Comparison of ENCODE assay signal across 10 cellular contexts in the genomic region with DNA sequence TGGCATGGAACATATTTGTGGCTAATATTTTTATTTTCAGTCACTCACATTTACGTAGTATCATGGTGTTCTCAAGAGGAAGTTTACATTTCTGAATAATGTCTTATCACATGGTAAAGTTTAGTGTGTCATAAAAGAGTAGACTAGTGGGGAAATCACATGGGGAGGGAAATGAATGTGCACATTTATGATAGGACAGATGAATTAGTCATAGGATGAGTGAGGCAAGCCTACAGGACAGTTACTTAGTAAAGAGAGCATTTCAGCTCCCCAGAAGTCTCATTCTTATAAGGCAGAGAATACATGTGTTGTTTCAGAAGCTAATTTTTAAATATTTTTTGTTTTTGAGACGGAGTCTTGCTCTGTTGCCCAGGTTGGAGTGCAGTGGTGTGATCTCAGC. TPM values are rescaled to one million over a fixed set of nuclear protein-coding genes. Genes with fewer than 3 reads are reported as not detected.
DNase-seq lines count a peak whose midpoint lies in the region; ATAC-seq and TF ChIP-seq lines count a peak whose summit lies in the region.
"Had no signal": no experiment of that assay in that cellular context is flagged by ENCODE, and none has a peak within 500 bp of the region (broad histone marks: within the 10 kb centered on the region; RNA-seq: fewer than 3 reads in every experiment).

No MANE protein-coding gene starts in this region.

- peak overlapping the region; percentile 19 for H3K27ac Mint-ChIP-seq in chondrocyte (ENCODE audit: unreplicated experiment)
- H3K27ac Mint-ChIP-seq in osteocyte (ENCODE audit: unreplicated experiment) = peak overlapping the region; percentile 45
- H3K27ac Mint-ChIP-seq: nephron had no signal

- H4K20me1 ChIP-seq in PC-9 (ENCODE audit: insufficient read depth) = no peaks in the 10 kb centered on the region

- DNase-seq in GM10248 (ENCODE audit: extremely low spot score) (peak; percentile 21), NB4 (ENCODE audit: low read depth) (peak; percentile 85), chondrocyte (ENCODE audit: low spot score) (no peak), osteocyte (ENCODE audit: extremely low spot score, unreplicated experiment) (no peak), PC-9 (no peak), retina (no peak), hypothalamus (lab: John Stamatoyannopoulos, UW) (no peak)

- H3K4me2 ChIP-seq in PC-9 = no peak overlapping the region

- no peaks in the 10 kb centered on the region for H3K79me2 ChIP-seq in PC-9 (ENCODE audit: low read depth)

- H3K36me3 Mint-ChIP-seq in chondrocyte (ENCODE audit: low read depth) (no peaks in the 10 kb centered on the region), osteocyte (ENCODE audit: unreplicated experiment) (no peaks in the 10 kb centered on the region)

- POLR2A ChIA-PET in GM10248 (lab: Yijun Ruan, JAX) (no interaction called here), PC-9 (lab: Charles Lee; ENCODE audit: unreplicated experiment) (no interaction called here)

- H3K27me3 ChIP-seq in PC-9 (ENCODE audit: insufficient read depth, low read depth) = no peaks in the 10 kb centered on the region

- intact Hi-C loops in PC-9 (cut with micrococcal nuclease; ENCODE audit: unreplicated experiment) = no loop called here

- H3K4me1 Mint-ChIP-seq in chondrocyte (ENCODE audit: low read depth) (peaks cover 4% of the 10 kb centered on the region), osteocyte (ENCODE audit: unreplicated experiment) (peaks cover 8% of the 10 kb centered on the region)
- H3K4me1 Mint-ChIP-seq: central memory CD8-positive, alpha-beta T cell; nephron had no signal

- CTCF ChIA-PET in GM10248 (lab: Yijun Ruan, JAX) (interaction anchor here (1.1 kb wide), 2 partner anchors 9 to 89 kb away, joined by 3 read pairs; no protein-coding TSS in a partner anchor), PC-9 (lab: Charles Lee) (no interaction called here)

- BruUV-seq in PC-9 (replicated peaks; lab: Mats Ljungman, UMichigan) = no TSS peak

- H3F3A ChIP-seq in PC-9 (ENCODE audit: insufficient read depth, low read depth) = no peaks in the 10 kb centered on the region

- no peaks in the 10 kb centered on the region for H3K9me3 Mint-ChIP-seq in chondrocyte (ENCODE audit: low read depth)
- H3K9me3 Mint-ChIP-seq in osteocyte (ENCODE audit: unreplicated experiment) = no peaks in the 10 kb centered on the region
- H3K9me3 Mint-ChIP-seq: central memory CD8-positive, alpha-beta T cell; nephron had no signal

- no peak for TF ChIP-seq POLR2A in NB4 (IDR thresholded peaks at IDR 0.05; ENCODE audit: extremely low read depth, insufficient read length)

- H2AFZ ChIP-seq in PC-9 = no peak overlapping the region

- no peaks in the 10 kb centered on the region for H3K36me3 ChIP-seq in PC-9 (ENCODE audit: low read depth)

- no peaks in the 10 kb centered on the region for H3K4me1 ChIP-seq in PC-9 (replicated peaks; ENCODE audit: insufficient read depth)

- no peak for TF ChIP-seq CTCF in GM10248 (IDR thresholded peaks at IDR 0.05; ENCODE audit: control extremely low read depth, extremely low read depth, low read depth, missing control alignments)
- no peak for TF ChIP-seq CTCF in NB4 (IDR thresholded peaks at IDR 0.05; ENCODE audit: low read depth, low read length)
- TF ChIP-seq CTCF in chondrocyte (IDR thresholded peaks at IDR 0.05) = no peak
- no peak for TF ChIP-seq CTCF in osteocyte (IDR thresholded peaks at IDR 0.05)
- no peak for TF ChIP-seq CTCF in PC-9 (conservative IDR thresholded peaks at IDR 0.05)

- no peaks in the 10 kb centered on the region for H3K9me3 ChIP-seq in PC-9 (ENCODE audit: insufficient read depth, low read depth)

- no peaks in the 10 kb centered on the region for H3K27me3 Mint-ChIP-seq in chondrocyte (ENCODE audit: low read depth)
- no peaks in the 10 kb centered on the region for H3K27me3 Mint-ChIP-seq in osteocyte (ENCODE audit: unreplicated experiment)
- H3K27me3 Mint-ChIP-seq: central memory CD8-positive, alpha-beta T cell had no signal

- H3K27ac ChIP-seq in PC-9 = no peak overlapping the region

- no peaks in the 10 kb centered on the region for H3K9me2 ChIP-seq in PC-9 (ENCODE audit: insufficient read depth)

- H3K4me3 ChIP-seq in NB4 (ENCODE audit: low read depth, low read length) (no peak overlapping the region), PC-9 (no peak overlapping the region)

- H3K4me3 Mint-ChIP-seq in chondrocyte (ENCODE audit: unreplicated experiment) = no peak overlapping the region
- H3K4me3 Mint-ChIP-seq in osteocyte (ENCODE audit: unreplicated experiment) = no peak overlapping the region
- H3K4me3 Mint-ChIP-seq: central memory CD8-positive, alpha-beta T cell; nephron had no signal

- ATAC-seq in HG03108 (IDR thresholded peaks at IDR 0.05; ENCODE audit: unreplicated experiment) = no peak

RNA-seq across cellular contexts. Expression of gene GK, which starts 6.2 kb away (rescaled TPM):
- 3.4 to 4.6 TPM (median 4.1 TPM) in 3 replicates for total RNA-seq in chondrocyte
- 7.3 TPM in 2 replicates for total RNA-seq in osteocyte
- 4.8 and 5.4 TPM in 2 replicates for total RNA-seq in PC-9 (2021)

Comparison
In these comparisons a context has a peak if more than half of its experiments do, and no peak if none do; other contexts are left out.
1. DNase-seq: peak in GM10248 (single experiment) and NB4 (single experiment); none in chondrocyte (single experiment), osteocyte (single experiment), PC-9 (0 of 2), retina (single experiment) and hypothalamus (0 of 51).